Comparison of ENCODE assay signal across 9 cellular contexts in genomic region chr7:130365511-130366441, GRCh38. TPM values are rescaled to one million over a fixed set of nuclear protein-coding genes. Genes with fewer than 3 reads are reported as not detected.
A peak's percentile ranks its signal among the peaks of the same experiment; 100 is the strongest.
DNase-seq lines count a peak whose midpoint lies in the region; ATAC-seq lines count a peak whose summit lies in the region.
"Had no signal": no experiment of that assay in that cellular context is flagged by ENCODE, and none has a peak within 500 bp of the region (broad histone marks: within the 10 kb centered on the region; RNA-seq: fewer than 3 reads in every experiment).

No MANE protein-coding gene starts in this region.

- peak; percentile 50 for ATAC-seq in GM18870 (IDR thresholded peaks at IDR 0.05; ENCODE audit: unreplicated experiment)
- ATAC-seq in HG03025 (IDR thresholded peaks at IDR 0.05; ENCODE audit: low FRiP score, unreplicated experiment) = no peak

- DNase-seq in A172 (ENCODE audit: low spot score) (peak; percentile 94), LHCN-M2 (ENCODE audit: low read depth) (peak; percentile 100), SHP77 (lab: John Stamatoyannopoulos, UW) (peak; percentile 98 to 99), iris pigment epithelial cell (ENCODE audit: low read depth) (peak; percentile 70), ureter (ENCODE audit: low spot score) (no peak), SIG-M5 (lab: John Stamatoyannopoulos, UW) (no peak)

RNA-seq across cellular contexts. Expression of gene CPA1, which starts 14.5 kb away (rescaled TPM):
- total RNA-seq in A172 (2014; rRNA removed; shearing (Covaris generic)) = 0.34 and 2.6 TPM in 2 replicates
- total RNA-seq in LHCN-M2 (2014; rRNA removed) (0.23 TPM in 1 of 2 replicates, not detected in the other), ureter (not detected)
- polyA plus RNA-seq in LHCN-M2 (2012) = 0.28 TPM
- total RNA-seq: pulmonary artery endothelial cell had no signal

RNA-seq across cellular contexts. Expression of gene CPA5, which starts 21.2 kb away (rescaled TPM):
- total RNA-seq in A172 (2014; rRNA removed; shearing (Covaris generic)) = 0.28 and 1.0 TPM in 2 replicates
- total RNA-seq in LHCN-M2 (2014; rRNA removed) (0.06 TPM in 1 of 2 replicates, not detected in the other), ureter (0.57 TPM)
- 1.4 TPM for polyA plus RNA-seq in LHCN-M2 (2012)
- total RNA-seq: pulmonary artery endothelial cell had no signal

Comparison
In these comparisons a context has a peak if more than half of its experiments do, and no peak if none do; other contexts are left out.
1. DNase-seq: peak in A172 (single experiment), LHCN-M2 (single experiment), SHP77 (2 of 2) and iris pigment epithelial cell (single experiment); none in ureter (single experiment) and SIG-M5 (single experiment).